8 cellular contexts compared by ENCODE assay signal in genomic region chr17:48492401-48493298, GRCh38. TPM values are rescaled to one million over a fixed set of nuclear protein-coding genes. Genes with fewer than 3 reads are reported as not detected.
DNase-seq lines count a peak whose midpoint lies in the region; ATAC-seq, FAIRE-seq and TF ChIP-seq lines count a peak whose summit lies in the region.

No MANE protein-coding gene starts in this region.

- H3K79me2 ChIP-seq in endothelial cell of umbilical vein (ENCODE audit: control insufficient read depth, insufficient read depth, low read length) = no peaks in the 10 kb centered on the region

- H2AFZ ChIP-seq in endothelial cell of umbilical vein (ENCODE audit: low read depth, low read length) = peak overlapping the region; percentile 95

- intact Hi-C loops in endothelial cell of umbilical vein (cut with micrococcal nuclease) = loop anchor here (1.0 to 2.0 kb wide), 2 partner anchors 50 to 126 kb away; no protein-coding TSS in a partner anchor

- H3K4me3 ChIP-seq in endothelial cell of umbilical vein (replicated peaks in 1 of 3; ENCODE audit: insufficient read depth in 1 of 3, low read depth in 1 of 3, low read length in 3 of 3) (peak overlapping the region in 2 of 3 experiments; percentile 10 to 16), mucosa of rectum (ENCODE audit: low read length in 2 of 2) (peak overlapping the region; percentile 59 to 66)

- FAIRE-seq in endothelial cell of umbilical vein (lab: Jason Lieb, UNC) = peak; percentile 74

- H3K9ac ChIP-seq in endothelial cell of umbilical vein (replicated peaks; ENCODE audit: extremely low read depth, insufficient read depth, low read length) (peak overlapping the region; percentile 31), mucosa of rectum (ENCODE audit: low read depth in 1 of 2, low read length in 2 of 2) (peak overlapping the region; percentile 34 to 46)

- no peaks in the 10 kb centered on the region for H3K9me1 ChIP-seq in endothelial cell of umbilical vein (replicated peaks; ENCODE audit: control insufficient read depth, extremely low read depth, insufficient read depth, low read length)

- H3K27me3 ChIP-seq in endothelial cell of umbilical vein (ENCODE audit: control insufficient read depth in 2 of 2, insufficient read depth in 2 of 2, low read length in 2 of 2) = peaks cover 2 to 3% of the 10 kb centered on the region in 2 experiments
- peaks cover 6 to 7% of the 10 kb centered on the region in 2 donors for H3K27me3 ChIP-seq in mucosa of rectum (ENCODE audit: control insufficient read depth in 2 of 2, insufficient read depth in 2 of 2, low read length in 2 of 2)

- TF ChIP-seq CTCF in C4-2B (conservative IDR thresholded peaks at IDR 0.05) (peak; percentile 94), endothelial cell of umbilical vein (IDR thresholded peaks at IDR 0.05; ENCODE audit: extremely low read depth in 1 of 2, insufficient read depth in 1 of 2, low read depth in 1 of 2, low read length in 2 of 2) (peak; percentile 84 to 90)

- ATAC-seq in GM21515 (IDR thresholded peaks at IDR 0.05; ENCODE audit: unreplicated experiment) = no peak

- peak; percentile 76 for DNase-seq in HCEC 1CT
- DNase-seq in NCI-H510A (lab: John Stamatoyannopoulos, UW) = peak; percentile 54
- peak; percentile 22 to 29 for DNase-seq in activated CD8-positive, alpha-beta memory T cell treated with anti-CD3 and anti-CD28 coated beads for 4 hours (ENCODE audit: low read depth in 2 of 2)
- peak; percentile 62 for DNase-seq in endothelial cell of umbilical vein (ENCODE audit: low read depth, low spot score)
- DNase-seq in stimulated activated CD8-positive, alpha-beta memory T cell treated with anti-CD3 and anti-CD28 coated beads, Interleukin-7, amount 100 ng/mL, for 24 hours (ENCODE audit: low read depth) = peak; percentile 30

- BruUV-seq in endothelial cell of umbilical vein (replicated peaks; lab: Mats Ljungman, UMichigan) = no TSS peak

- H3K4me1 ChIP-seq in endothelial cell of umbilical vein (ENCODE audit: control insufficient read depth, extremely low read depth, insufficient read depth, low read length) (peaks cover 10% of the 10 kb centered on the region), mucosa of rectum (ENCODE audit: control insufficient read depth in 2 of 2, insufficient read depth in 2 of 2, low read length in 2 of 2) (peaks cover 5 to 14% of the 10 kb centered on the region in 2 donors)

- POLR2A ChIA-PET in endothelial cell of umbilical vein (lab: Charles Lee) = no interaction called here

- H3K27ac ChIP-seq in C4-2B (no peak overlapping the region), endothelial cell of umbilical vein (ENCODE audit: insufficient read depth, low read depth, low read length) (no peak overlapping the region), mucosa of rectum (ENCODE audit: low read depth in 2 of 2, low read length in 2 of 2) (peak overlapping the region in 1 of 2 donors; percentile 9)

- no peaks in the 10 kb centered on the region for H4K20me1 ChIP-seq in endothelial cell of umbilical vein (replicated peaks; ENCODE audit: control insufficient read depth, extremely low read depth, insufficient read depth, low read length)

- CTCF ChIA-PET in endothelial cell of umbilical vein (lab: Charles Lee) = interaction anchor here (0.5 to 2.9 kb wide), 23 partner anchors 8 to 238 kb away, joined by 3 to 21 read pairs (median 4); partner anchors contain the start of gene HOXB5

- TF ChIP-seq POLR2A in endothelial cell of umbilical vein (IDR thresholded peaks at IDR 0.05; ENCODE audit: low read depth, low read length) = no peak

- H3K36me3 ChIP-seq in endothelial cell of umbilical vein (ENCODE audit: control insufficient read depth in 2 of 2, extremely low read depth in 1 of 2, insufficient read depth in 2 of 2, low read length in 2 of 2) (no peaks in the 10 kb centered on the region), mucosa of rectum (ENCODE audit: control insufficient read depth in 2 of 2, insufficient read depth in 2 of 2, low read length in 2 of 2) (no peaks in the 10 kb centered on the region)

- peak overlapping the region; percentile 19 for H3K4me2 ChIP-seq in endothelial cell of umbilical vein (ENCODE audit: insufficient read depth, low read length)

- H3K9me3 ChIP-seq in endothelial cell of umbilical vein (replicated peaks; ENCODE audit: control insufficient read depth, insufficient read depth, low read length) (no peaks in the 10 kb centered on the region), mucosa of rectum (ENCODE audit: control insufficient read depth in 2 of 2, low read length in 2 of 2) (no peaks in the 10 kb centered on the region)

- dilution Hi-C loops in endothelial cell of umbilical vein (cut with MboI; ENCODE audit: extremely low pct_ligation_motif_present, low sequenced_read_pairs) = no loop called here

TF ChIP-seq in endothelial cell of umbilical vein, 7 proteins besides CTCF, POLR2A, EP300 and RAD21:
- TF ChIP-seq JUN (IDR thresholded peaks at IDR 0.05; ENCODE audit: borderline replicate concordance, insufficient read depth, insufficient read length, low read depth) = no peak
- TF ChIP-seq GATA2 (IDR thresholded peaks at IDR 0.05; ENCODE audit: insufficient read depth, insufficient read length, low read depth, low read length) = no peak
- no peak for TF ChIP-seq FOS (IDR thresholded peaks at IDR 0.05; ENCODE audit: borderline replicate concordance, insufficient read depth, low read length)

RNA-seq across cellular contexts. Expression of gene HOXB1, which starts 38.2 kb away (rescaled TPM):
- not detected in 2 replicates for total RNA-seq in endothelial cell of umbilical vein
- not detected in 2 replicates for polyA plus RNA-seq in endothelial cell of umbilical vein
- not detected in 2 replicates for polyA plus RNA-seq in endothelial cell of umbilical vein (2011; cell fraction: cytosol; rRNA removed)
- not detected in 2 replicates for polyA plus RNA-seq in endothelial cell of umbilical vein (2011; cell fraction: nucleus; rRNA removed)
- not detected in 2 replicates for polyA plus RNA-seq in endothelial cell of umbilical vein (2012)
- not detected in 2 replicates for polyA minus RNA-seq in endothelial cell of umbilical vein
- polyA minus RNA-seq in endothelial cell of umbilical vein (2011; cell fraction: cytosol; rRNA and poly(A)+ RNA removed) = not detected
- polyA minus RNA-seq in endothelial cell of umbilical vein (2011; cell fraction: nucleus; rRNA and poly(A)+ RNA removed) = 0.19 TPM in 1 of 2 replicates, not detected in the other

RNA-seq across cellular contexts. Expression of gene HOXB2, which starts 52.3 kb away (rescaled TPM):
- total RNA-seq in endothelial cell of umbilical vein = 21.5 and 23.3 TPM in 2 replicates
- polyA plus RNA-seq in endothelial cell of umbilical vein = 14.1 and 16.8 TPM in 2 replicates
- polyA plus RNA-seq in endothelial cell of umbilical vein (2011; cell fraction: cytosol; rRNA removed) = 6.8 and 8.4 TPM in 2 replicates
- 12.1 and 13.9 TPM in 2 replicates for polyA plus RNA-seq in endothelial cell of umbilical vein (2011; cell fraction: nucleus; rRNA removed)
- 12.0 and 12.5 TPM in 2 replicates for polyA plus RNA-seq in endothelial cell of umbilical vein (2012)
- polyA minus RNA-seq in endothelial cell of umbilical vein = 3.1 and 3.5 TPM in 2 replicates
- polyA minus RNA-seq in endothelial cell of umbilical vein (2011; cell fraction: cytosol; rRNA and poly(A)+ RNA removed) = not detected
- polyA minus RNA-seq in endothelial cell of umbilical vein (2011; cell fraction: nucleus; rRNA and poly(A)+ RNA removed) = 4.9 and 5.0 TPM in 2 replicates

Comparison
In these comparisons a context has a peak if more than half of its experiments do, and no peak if none do; other contexts are left out.
1. DNase-seq: peak in every context shown above with its lines; median percentile 76 in HCEC 1CT; 62 in endothelial cell of umbilical vein; 54 in NCI-H510A; 30 in stimulated activated CD8-positive, alpha-beta memory T cell treated with anti-CD3 and anti-CD28 coated beads, Interleukin-7, amount 100 ng/mL, for 24 hours; 26 in activated CD8-positive, alpha-beta memory T cell treated with anti-CD3 and anti-CD28 coated beads for 4 hours.